Comparison of ENCODE assay signal across 32 cellular contexts in the genomic region with DNA sequence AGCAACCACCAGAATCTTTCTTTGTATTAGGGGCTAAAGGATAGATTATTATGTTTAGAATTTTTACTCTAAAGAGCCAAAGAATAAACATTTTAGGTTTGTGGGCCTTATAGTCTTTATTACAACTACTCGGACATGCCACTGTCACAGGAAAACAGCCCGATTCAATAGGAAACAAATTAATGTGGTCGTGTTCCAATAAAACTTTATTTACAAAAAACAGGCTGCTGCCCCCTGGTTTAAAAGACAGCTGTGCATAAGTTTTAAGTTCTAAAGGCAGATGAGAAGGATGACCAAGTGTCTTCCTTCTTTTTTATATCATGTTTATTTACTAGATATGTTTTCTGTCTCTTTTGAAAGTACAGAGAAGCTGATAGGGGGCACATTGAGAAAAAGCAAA.
"Had no signal": no experiment of that assay in that cellular context is flagged by ENCODE, and none has a peak within 500 bp of the region (broad histone marks: within the 10 kb centered on the region; RNA-seq: fewer than 3 reads in every experiment).

No MANE protein-coding gene starts in this region.

- H3K4me3 Mint-ChIP-seq: naive thymus-derived CD8-positive, alpha-beta T cell; natural killer cell treated with Interleukin-12 subunit alpha and Interleukin-12 subunit beta and Interleukin-15 and Interleukin-18, amount 100 ng/mL, for 72 hours; nephron progenitor cell; neural crest cell; stimulated activated memory B cell treated with anti-CD40 and anti-IgM and Interleukin-4, amounts not matched to agents 10 μg/mL and 1 μg/mL and 100 μg/mL, for 72 hours; stimulated activated naive CD8-positive, alpha-beta T cell treated with anti-CD3 and anti-CD28 coated beads, Interleukin-15, amount 100 ng/mL, for 72 hours; type B pancreatic cell had no signal

- H3K79me2 ChIP-seq: parathyroid adenoma had no signal

- H2AFZ ChIP-seq: parathyroid adenoma had no signal

- H3K9me3 ChIP-seq: ovary, psoas muscle, spleen, suprapubic skin, testis, tibial artery, transverse colon, upper lobe of right lung had no signal

- ATAC-seq: naive thymus-derived CD8-positive, alpha-beta T cell; natural killer cell treated with Interleukin-12 subunit alpha and Interleukin-12 subunit beta and Interleukin-15 and Interleukin-18, amount 100 ng/mL, for 72 hours; psoas muscle; right cardiac atrium; sciatic nerve; stimulated activated memory B cell treated with anti-CD40 and anti-IgM and Interleukin-4, amounts not matched to agents 10 μg/mL and 1 μg/mL and 100 μg/mL, for 72 hours; stimulated activated naive CD8-positive, alpha-beta T cell treated with anti-CD3 and anti-CD28 coated beads, Interleukin-15, amount 100 ng/mL, for 72 hours; stimulated activated naive CD8-positive, alpha-beta T cell treated with anti-CD3 and anti-CD28 coated beads, Interleukin-15, Interleukin-2, amounts not matched to agents 100 U/mL and 50 U/mL, for 24 hours; upper lobe of right lung had no signal

- H3K9me3 Mint-ChIP-seq: stimulated activated naive CD8-positive, alpha-beta T cell treated with anti-CD3 and anti-CD28 coated beads, Interleukin-15, amount 100 ng/mL, for 72 hours; type B pancreatic cell had no signal

- H3K27me3 Mint-ChIP-seq: progenitor cell of endocrine pancreas; stimulated activated memory B cell treated with anti-CD40 and anti-IgM and Interleukin-4, amounts not matched to agents 10 μg/mL and 1 μg/mL and 100 μg/mL, for 72 hours; type B pancreatic cell had no signal

- H3K4me1 ChIP-seq: parathyroid adenoma, psoas muscle, spleen, suprapubic skin, testis, tibial artery, upper lobe of right lung, uterus had no signal

- H3K4me1 Mint-ChIP-seq: naive thymus-derived CD8-positive, alpha-beta T cell; stimulated activated memory B cell treated with anti-CD40 and anti-IgM and Interleukin-4, amounts not matched to agents 10 μg/mL and 1 μg/mL and 100 μg/mL, for 72 hours; stimulated activated naive CD8-positive, alpha-beta T cell treated with anti-CD3 and anti-CD28 coated beads, Interleukin-15, amount 100 ng/mL, for 72 hours had no signal

- H3K9ac ChIP-seq: parathyroid adenoma had no signal

- H3K4me3 ChIP-seq: ovary, psoas muscle, skin epidermis, smooth muscle cell, spleen, suprapubic skin, testis, tibial artery, transverse colon, upper lobe of right lung, uterus had no signal

- DNase-seq: naive thymus-derived CD8-positive, alpha-beta T cell; nephron progenitor cell; occipital lobe; ovary; posterior cingulate gyrus; psoas muscle; right cardiac atrium; spleen; stimulated activated CD4-positive, alpha-beta T cell treated with anti-CD3 and anti-CD28 coated beads, Interleukin-12 subunit alpha, Interleukin-12 subunit beta, amount 100 ng/mL, for 4 hours; stimulated activated CD4-positive, alpha-beta T cell treated with anti-CD3 and anti-CD28 coated beads, Interleukin-1b, Interleukin-23, amount 100 ng/mL, for 48 hours; stimulated activated CD4-positive, alpha-beta T cell treated with anti-CD3 and anti-CD28 coated beads, Interleukin-4, amount 100 ng/mL, for 1 hour; stimulated activated CD4-positive, alpha-beta T cell treated with anti-CD3 and anti-CD28 coated beads, Interleukin-4, amount 100 ng/mL, for 4 hours; stimulated activated CD8-positive, alpha-beta memory T cell treated with anti-CD3 and anti-CD28 coated beads, Interleukin-4, amount 100 ng/mL, for 48 hours; stimulated activated naive CD4-positive, alpha-beta T cell; stimulated activated naive CD8-positive, alpha-beta T cell treated with anti-CD3 and anti-CD28 coated beads, Interleukin-15, amount 100 ng/mL, for 72 hours; stimulated activated naive CD8-positive, alpha-beta T cell treated with anti-CD3 and anti-CD28 coated beads, Interleukin-15, Interleukin-2, amounts not matched to agents 100 U/mL and 50 U/mL, for 24 hours; substantia nigra; testis; tibial artery; transverse colon; upper lobe of right lung; uterus had no signal

- H3K27ac ChIP-seq: ovary, parathyroid adenoma, psoas muscle, skin epidermis, spleen, suprapubic skin, testis, tibial artery, transverse colon, upper lobe of right lung, uterus had no signal

- H3K27ac Mint-ChIP-seq: naive thymus-derived CD8-positive, alpha-beta T cell; natural killer cell treated with Interleukin-12 subunit alpha and Interleukin-12 subunit beta and Interleukin-15 and Interleukin-18, amount 100 ng/mL, for 72 hours; nephron progenitor cell; stimulated activated memory B cell treated with anti-CD40 and anti-IgM and Interleukin-4, amounts not matched to agents 10 μg/mL and 1 μg/mL and 100 μg/mL, for 72 hours; stimulated activated naive CD8-positive, alpha-beta T cell treated with anti-CD3 and anti-CD28 coated beads, Interleukin-15, amount 100 ng/mL, for 72 hours; type B pancreatic cell had no signal

- H3K27me3 ChIP-seq: ovary, spleen, suprapubic skin, testis, tibial artery, transverse colon, upper lobe of right lung, uterus had no signal

- H3K36me3 Mint-ChIP-seq: naive thymus-derived CD8-positive, alpha-beta T cell; natural killer cell treated with Interleukin-12 subunit alpha and Interleukin-12 subunit beta and Interleukin-15 and Interleukin-18, amount 100 ng/mL, for 72 hours; stimulated activated memory B cell treated with anti-CD40 and anti-IgM and Interleukin-4, amounts not matched to agents 10 μg/mL and 1 μg/mL and 100 μg/mL, for 72 hours; type B pancreatic cell had no signal

- H3K4me2 ChIP-seq: smooth muscle cell had no signal

- H3K36me3 ChIP-seq: ovary, spleen, suprapubic skin, tibial artery, transverse colon, upper lobe of right lung, uterus had no signal
